ENCODE assay signal across 3 cellular contexts in genomic region chr3:64354956-64355355, GRCh38.
TF ChIP-seq lines count a peak whose summit lies in the region.

No MANE protein-coding gene starts in this region.

TF ChIP-seq in liver, 16 proteins besides CTCF, POLR2A, EP300 and RAD21:
- TF ChIP-seq FOXA1 (IDR thresholded peaks at IDR 0.05): no peak
- no peak for TF ChIP-seq HNF4G (IDR thresholded peaks at IDR 0.05)

TF ChIP-seq in HepG2, 621 proteins besides CTCF, POLR2A, EP300 and RAD21:
- TF ChIP-seq ZBTB39 (CRISPR knock-in tag; IDR thresholded peaks at IDR 0.05) (no peak), PRMT3 (CRISPR knock-in tag; IDR thresholded peaks at IDR 0.05; ENCODE audit: borderline replicate concordance, low read depth) (no peak), ZNF296 (CRISPR knock-in tag; conservative IDR thresholded peaks at IDR 0.05) (no peak), ZBTB43 (CRISPR knock-in tag; conservative IDR thresholded peaks at IDR 0.05) (no peak), MXI1 (IDR thresholded peaks at IDR 0.05; ENCODE audit: borderline replicate concordance, low read depth, low read length) (no peak), MIXL1 (CRISPR knock-in tag; IDR thresholded peaks at IDR 0.05) (no peak), ZNF331 (CRISPR knock-in tag; IDR thresholded peaks at IDR 0.05) (no peak), PPARG (CRISPR knock-in tag; conservative IDR thresholded peaks at IDR 0.05) (no peak), CREBL2 (CRISPR knock-in tag; IDR thresholded peaks at IDR 0.05; ENCODE audit: borderline replicate concordance) (no peak), ZNF510 (CRISPR knock-in tag; IDR thresholded peaks at IDR 0.05; ENCODE audit: low read depth) (no peak), ZNF589 (CRISPR knock-in tag; conservative IDR thresholded peaks at IDR 0.05) (no peak), RXRA (CRISPR knock-in tag; IDR thresholded peaks at IDR 0.05) (no peak), ZBTB4 (CRISPR knock-in tag; IDR thresholded peaks at IDR 0.05; ENCODE audit: borderline replicate concordance) (no peak), FOXO1 (CRISPR knock-in tag; IDR thresholded peaks at IDR 0.05) (no peak), HNRNPH1 (optimal IDR thresholded peaks at IDR 0.05; ENCODE audit: low read depth, low read length) (no peak)

TF ChIP-seq in H1, 55 proteins besides CTCF, POLR2A, EP300 and RAD21:
- TF ChIP-seq TEAD4 (IDR thresholded peaks at IDR 0.05; ENCODE audit: low read depth, low read length) (peak; percentile 47; the same call in 1 of the 2 replicates), HDAC6 (IDR thresholded peaks at IDR 0.05; ENCODE audit: low read depth, low read length) (no peak)
